Comparison of ENCODE assay signal across 8 cellular contexts in the genomic region with DNA sequence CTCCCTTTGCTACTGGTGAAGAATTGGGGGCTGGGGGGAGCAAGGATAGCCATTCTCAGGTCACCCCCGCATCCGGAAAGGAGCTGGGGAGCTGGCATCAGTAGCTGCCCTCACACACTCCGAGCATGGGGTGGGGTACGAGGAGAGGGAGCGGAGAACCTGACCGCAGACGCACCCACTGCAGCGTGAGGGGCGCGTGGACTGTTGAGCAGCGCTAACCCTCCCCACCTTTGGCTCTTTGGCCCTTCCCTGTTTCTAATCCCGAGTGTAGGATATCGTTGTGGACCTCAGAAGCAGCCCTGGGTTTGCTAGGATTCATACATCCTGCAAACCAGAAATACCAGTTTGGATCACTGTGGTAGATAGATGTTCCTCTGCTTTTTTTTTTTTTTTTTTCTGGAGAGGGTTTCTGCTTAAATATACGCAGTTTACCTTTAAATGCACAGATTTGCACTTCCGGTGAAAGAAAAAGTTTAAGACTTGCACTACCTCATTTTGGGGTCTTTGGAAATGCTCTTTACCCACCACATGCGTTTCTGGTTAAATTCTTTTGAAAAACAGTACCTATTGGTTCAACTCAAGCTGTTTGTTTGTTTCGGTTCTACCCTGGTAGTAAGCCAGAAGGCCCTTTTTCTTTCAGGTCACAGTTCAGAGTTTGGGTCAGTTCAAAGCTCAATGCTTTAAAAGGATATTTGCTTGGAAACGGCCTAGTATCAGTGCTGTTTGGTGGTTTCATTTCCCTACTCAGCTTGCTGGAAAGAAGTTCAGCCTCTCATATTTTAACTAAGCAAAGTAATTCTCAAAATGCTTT. TPM values are rescaled to one million over a fixed set of nuclear protein-coding genes. Genes with fewer than 3 reads are reported as not detected.
A peak's percentile ranks its signal among the peaks of the same experiment; 100 is the strongest.
DNase-seq lines count a peak whose midpoint lies in the region; ATAC-seq lines count a peak whose summit lies in the region.

No MANE protein-coding gene starts in this region.

- peak overlapping the region; percentile 89 for H3K4me3 Mint-ChIP-seq in activated naive CD8-positive, alpha-beta T cell treated with anti-CD3 and anti-CD28 coated beads, Interleukin-2, amount 50 U/mL, for 24 hours

- intact Hi-C loops in right cardiac atrium (cut with DNase I): no loop called here

- H3K27me3 ChIP-seq in right cardiac atrium (ENCODE audit: control insufficient read depth, insufficient read depth): no peaks in the 10 kb centered on the region

- no peaks in the 10 kb centered on the region for H3K27me3 Mint-ChIP-seq in activated naive CD8-positive, alpha-beta T cell treated with anti-CD3 and anti-CD28 coated beads, Interleukin-2, amount 50 U/mL, for 24 hours

- H3K4me1 Mint-ChIP-seq in activated naive CD8-positive, alpha-beta T cell treated with anti-CD3 and anti-CD28 coated beads, Interleukin-2, amount 50 U/mL, for 24 hours: peaks cover 57% of the 10 kb centered on the region

- no peaks in the 10 kb centered on the region for H3K9me3 Mint-ChIP-seq in activated naive CD8-positive, alpha-beta T cell treated with anti-CD3 and anti-CD28 coated beads, Interleukin-2, amount 50 U/mL, for 24 hours

- under 1% methylated on average over 18 of the region's 18 CpGs for WGBS in right cardiac atrium

- ATAC-seq in GM18873 (IDR thresholded peaks at IDR 0.05; ENCODE audit: low FRiP score, unreplicated experiment): peak; percentile 16
- peak; percentile 48 for ATAC-seq in HG03159 (IDR thresholded peaks at IDR 0.05; ENCODE audit: unreplicated experiment)
- ATAC-seq in activated naive CD8-positive, alpha-beta T cell treated with anti-CD3 and anti-CD28 coated beads, Interleukin-2, amount 50 U/mL, for 24 hours: peak; percentile 33
- ATAC-seq in right cardiac atrium: peak; percentile 47 to 50

- H3K36me3 Mint-ChIP-seq in activated naive CD8-positive, alpha-beta T cell treated with anti-CD3 and anti-CD28 coated beads, Interleukin-2, amount 50 U/mL, for 24 hours (ENCODE audit: low read depth): peaks cover 20% of the 10 kb centered on the region

- H3K9me3 ChIP-seq in right cardiac atrium (ENCODE audit: control insufficient read depth, low read length): no peaks in the 10 kb centered on the region

- DNase-seq in AG20443 (ENCODE audit: low spot score) (peak; percentile 24), NCI-H748 treated with DMSO at 0.1 percent for 48 hours (lab: John Stamatoyannopoulos, UW) (peak; percentile 22), right cardiac atrium (no peak), renal cortical epithelial cell (ENCODE audit: low read depth) (peak; percentile 34), mesenteric fat pad (ENCODE audit: low spot score) (no peak)
- peak; percentile 43 for DNase-seq in activated naive CD8-positive, alpha-beta T cell treated with anti-CD3 and anti-CD28 coated beads, Interleukin-2, amount 50 U/mL, for 24 hours

- peak overlapping the region; percentile 90 for H3K27ac ChIP-seq in right cardiac atrium (ENCODE audit: low read length)

- peak overlapping the region; percentile 73 for H3K4me3 ChIP-seq in right cardiac atrium (ENCODE audit: low read length)

- peaks cover 2% of the 10 kb centered on the region for H3K4me1 ChIP-seq in right cardiac atrium (ENCODE audit: control insufficient read depth, insufficient read depth, low read length)

- H3K27ac Mint-ChIP-seq in activated naive CD8-positive, alpha-beta T cell treated with anti-CD3 and anti-CD28 coated beads, Interleukin-2, amount 50 U/mL, for 24 hours: peak overlapping the region; percentile 96

RNA-seq across cellular contexts. Expression of a gene that starts 0.8 kb away (rescaled TPM):
- total RNA-seq in right cardiac atrium (10 to 100 TPM; 23.1 to 27.0 (median 25.4) TPM), renal cortical epithelial cell (8.2 and 33.0 TPM in 2 replicates), mesenteric fat pad (75.4 TPM)
- polyA plus RNA-seq in right cardiac atrium: 9.8 TPM

RNA-seq across cellular contexts. Expression of a gene that starts 33.2 kb away (rescaled TPM):
- total RNA-seq in right cardiac atrium (under 1 TPM in 2 of 4 donors, not detected in 2; 0.12 to 0.40 TPM), renal cortical epithelial cell (0.99 and 5.6 TPM in 2 replicates), mesenteric fat pad (0.58 TPM)
- polyA plus RNA-seq in right cardiac atrium: 0.07 TPM

Comparison
In these comparisons a context has a peak if more than half of its experiments do, and no peak if none do; other contexts are left out.
1. DNase-seq: peak in AG20443 (single experiment), NCI-H748 treated with DMSO at 0.1 percent for 48 hours (single experiment), activated naive CD8-positive, alpha-beta T cell treated with anti-CD3 and anti-CD28 coated beads, Interleukin-2, amount 50 U/mL, for 24 hours (single experiment) and renal cortical epithelial cell (single experiment); none in right cardiac atrium (0 of 3) and mesenteric fat pad (single experiment).
2. Peak in every context shown above with its lines, with median percentiles within 50 percentile points of each other: ATAC-seq.